Comparison of ENCODE assay signal across 8 cellular contexts in genomic region chr19:2427323-2428026, GRCh38. TPM values are rescaled to one million over a fixed set of nuclear protein-coding genes. Genes with fewer than 3 reads are reported as not detected.
A peak's percentile ranks its signal among the peaks of the same experiment; 100 is the strongest.
DNase-seq lines count a peak whose midpoint lies in the region; ATAC-seq and TF ChIP-seq lines count a peak whose summit lies in the region.

Gene TIMM13 (minus strand): TSS chr19:2427586. CDS start chr19:2427533, 53 bp downstream.

- H3K27me3 Mint-ChIP-seq in activated naive CD8-positive, alpha-beta T cell treated with anti-CD3 and anti-CD28 coated beads, Interleukin-2, amount 10 ng/mL, durations not matched to agents 7 days and 5 days = no peaks in the 10 kb centered on the region

- H3K9me3 Mint-ChIP-seq in activated naive CD8-positive, alpha-beta T cell treated with anti-CD3 and anti-CD28 coated beads, Interleukin-2, amount 10 ng/mL, durations not matched to agents 7 days and 5 days = no peaks in the 10 kb centered on the region

- H3K36me3 Mint-ChIP-seq in activated naive CD8-positive, alpha-beta T cell treated with anti-CD3 and anti-CD28 coated beads, Interleukin-2, amount 10 ng/mL, durations not matched to agents 7 days and 5 days = peaks cover 8% of the 10 kb centered on the region

- H3K4me1 Mint-ChIP-seq in activated naive CD8-positive, alpha-beta T cell treated with anti-CD3 and anti-CD28 coated beads, Interleukin-2, amount 10 ng/mL, durations not matched to agents 7 days and 5 days = peaks cover 7% of the 10 kb centered on the region

- H3K4me3 ChIP-seq in GM12875 (ENCODE audit: low read depth, low read length) (peak within 1 kb of the TSS; percentile 81), ovary (peak within 1 kb of the TSS; percentile 96), thymus (ENCODE audit: low read length) (peak within 1 kb of the TSS; percentile 88)

- peak within 1 kb of the TSS; percentile 94 for H3K4me3 Mint-ChIP-seq in activated naive CD8-positive, alpha-beta T cell treated with anti-CD3 and anti-CD28 coated beads, Interleukin-2, amount 10 ng/mL, durations not matched to agents 7 days and 5 days

- H3K9me3 ChIP-seq in ovary (no peaks in the 10 kb centered on the region), thymus (ENCODE audit: control insufficient read depth) (no peaks in the 10 kb centered on the region)

- H3K36me3 ChIP-seq in ovary (no peaks in the 10 kb centered on the region), thymus (ENCODE audit: control insufficient read depth, insufficient read depth) (peaks cover 46% of the 10 kb centered on the region)

- H3K27ac Mint-ChIP-seq in activated naive CD8-positive, alpha-beta T cell treated with anti-CD3 and anti-CD28 coated beads, Interleukin-2, amount 10 ng/mL, durations not matched to agents 7 days and 5 days = peak within 1 kb of the TSS; percentile 90

- intact Hi-C loops in head of caudate nucleus (cut with DNase I) (no loop called here), ovary (cut with DNase I) (no loop called here)

- no peaks in the 10 kb centered on the region for H3K27me3 ChIP-seq in ovary
- H3K27me3 ChIP-seq in thymus (ENCODE audit: control insufficient read depth, insufficient read depth) = no peaks in the 10 kb centered on the region

- peak within 1 kb of the TSS; percentile 99 for H3K27ac ChIP-seq in ovary
- peak within 1 kb of the TSS; percentile 98 for H3K27ac ChIP-seq in thymus (ENCODE audit: low read depth)

- TF ChIP-seq EP300 in ovary (IDR thresholded peaks at IDR 0.05) = no peak

- TF ChIP-seq CTCF in GM12875 (IDR thresholded peaks at IDR 0.05; ENCODE audit: borderline replicate concordance, insufficient read depth, low read depth, low read length) (no peak), ovary (IDR thresholded peaks at IDR 0.05) (no peak)

- TF ChIP-seq POLR2A in ovary (IDR thresholded peaks at IDR 0.05) = peak; percentile 21

- H3K4me1 ChIP-seq in ovary (ENCODE audit: insufficient read depth) (peaks cover 22% of the 10 kb centered on the region), thymus (ENCODE audit: control insufficient read depth, insufficient read depth, low read length) (peaks cover 30% of the 10 kb centered on the region)

- ATAC-seq in HG02763 (IDR thresholded peaks at IDR 0.05; ENCODE audit: unreplicated experiment) = peak; percentile 80
- peak; percentile 90 for ATAC-seq in activated naive CD8-positive, alpha-beta T cell treated with anti-CD3 and anti-CD28 coated beads, Interleukin-2, amount 10 ng/mL, durations not matched to agents 7 days and 5 days (ENCODE audit: low read depth)

- 0 to 1% (median 1%) methylated on average over 60 to 84 of the region's 84 CpGs for WGBS in ovary, 3 donors
- under 1% methylated on average over 84 of the region's 84 CpGs for WGBS in thymus

- DNase-seq in NCI-H1417 treated with DMSO at 0.1 percent for 48 hours (lab: John Stamatoyannopoulos, UW) (peak; percentile 89), SW 1271 (lab: John Stamatoyannopoulos, UW) (peak; percentile 82 to 91), head of caudate nucleus (peak; percentile 92 to 99 (median 97)), ovary (peak; percentile 96 to 98 (median 97))
- peak; percentile 99 for DNase-seq in activated naive CD8-positive, alpha-beta T cell treated with anti-CD3 and anti-CD28 coated beads, Interleukin-2, amount 10 ng/mL, durations not matched to agents 7 days and 5 days

- POLR2A ChIA-PET in activated naive CD8-positive, alpha-beta T cell treated with anti-CD3 and anti-CD28 coated beads, Interleukin-2, amount 10 ng/mL, durations not matched to agents 7 days and 5 days (lab: Charles Lee) = interaction anchor here (0.6 to 1.9 kb wide), 17 partner anchors 9 to 358 kb away, joined by 3 to 13 read pairs (median 3); partner anchors contain the start of genes GADD45B, LMNB2, PLEKHJ1 and THOP1

RNA-seq across cellular contexts. Expression of gene TIMM13, which starts in this region (rescaled TPM):
- 10 to 100 TPM; 46.5 to 48.5 TPM for total RNA-seq in activated naive CD8-positive, alpha-beta T cell treated with anti-CD3 and anti-CD28 coated beads, Interleukin-2, amount 10 ng/mL, durations not matched to agents 7 days and 5 days
- 10 to 100 TPM; 19.3 to 72.3 (median 61.6) TPM for total RNA-seq in ovary
- polyA plus RNA-seq in ovary = 10 to 100 TPM in 1 of 2 donors, 1 to 10 TPM in 1; 2.7 to 46.1 TPM
- 56.1 TPM for polyA plus RNA-seq in thymus

Comparison
In these comparisons a context has a peak if more than half of its experiments do, and no peak if none do; other contexts are left out.
1. Peak in every context shown above with its lines: DNase-seq, ATAC-seq, H3K4me3 ChIP-seq and H3K27ac ChIP-seq.